1 cellular context compared by ENCODE assay signal in genomic region chr15:85795320-85795668, GRCh38.
TF ChIP-seq lines count a peak whose summit lies in the region.

No MANE protein-coding gene starts in this region.

TF ChIP-seq in K562, 482 proteins besides CTCF, POLR2A, EP300 and RAD21 (continued from another document):
- TF ChIP-seq E2F5 (CRISPR knock-in tag; IDR thresholded peaks at IDR 0.05): no peak
- no peak for TF ChIP-seq SAFB (IDR thresholded peaks at IDR 0.05; ENCODE audit: borderline replicate concordance, low read depth, low read length)
- no peak for TF ChIP-seq ATF3 (IDR thresholded peaks at IDR 0.05)
- TF ChIP-seq ATF3 (CRISPR knock-in tag; conservative IDR thresholded peaks at IDR 0.05): no peak
- no peak for TF ChIP-seq BHLHE40 (IDR thresholded peaks at IDR 0.05; ENCODE audit: low read length)
- no peak for TF ChIP-seq HCFC1 (IDR thresholded peaks at IDR 0.05; ENCODE audit: low read depth, low read length)
- TF ChIP-seq TEAD2 (tag; IDR thresholded peaks at IDR 0.05): no peak
- TF ChIP-seq E2F3 (CRISPR knock-in tag; IDR thresholded peaks at IDR 0.05): no peak
- no peak for TF ChIP-seq TOE1 (IDR thresholded peaks at IDR 0.05; ENCODE audit: borderline replicate concordance)
- no peak for TF ChIP-seq TOE1 (CRISPR knock-in tag; IDR thresholded peaks at IDR 0.05; ENCODE audit: borderline replicate concordance, low read depth)
